9 cellular contexts compared by ENCODE assay signal in the genomic region with DNA sequence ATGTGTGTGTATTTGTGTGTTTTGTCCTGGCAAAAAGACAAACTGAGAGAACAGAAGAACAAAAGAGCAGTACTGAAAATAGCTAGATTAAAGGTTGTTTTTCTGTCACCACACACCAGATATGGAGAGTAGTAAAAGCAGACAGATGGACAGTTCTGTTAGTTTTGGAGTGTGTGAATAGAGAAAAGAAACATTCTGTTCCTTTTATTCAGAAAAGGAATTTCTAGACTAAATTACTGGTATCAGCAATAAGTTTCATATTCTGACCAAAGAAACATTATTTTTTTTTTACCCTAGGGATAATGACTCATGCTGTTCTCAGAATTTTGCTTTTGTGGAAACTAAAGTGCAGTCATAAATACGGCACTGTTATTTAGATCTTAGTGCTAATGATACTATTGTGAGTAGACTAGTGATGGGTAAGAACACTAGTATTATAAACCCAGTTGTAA.
DNase-seq lines count a peak whose midpoint lies in the region; ATAC-seq, FAIRE-seq and TF ChIP-seq lines count a peak whose summit lies in the region.
"Had no signal": no experiment of that assay in that cellular context is flagged by ENCODE, and none has a peak within 500 bp of the region (broad histone marks: within the 10 kb centered on the region; RNA-seq: fewer than 3 reads in every experiment).

No MANE protein-coding gene starts in this region.

- no peak overlapping the region for H3K27ac ChIP-seq in effector memory CD4-positive, alpha-beta T cell (ENCODE audit: insufficient read depth, low read length, poor library complexity, severe bottlenecking)

- no peaks in the 10 kb centered on the region for H3K27me3 ChIP-seq in effector memory CD4-positive, alpha-beta T cell (replicated peaks; ENCODE audit: control insufficient read depth, insufficient read depth, low read length, poor library complexity, severe bottlenecking)

- FAIRE-seq in endometrium (lab: Jason Lieb, UNC) = peak; percentile 48

- TF ChIP-seq CTCF in GM20000 (IDR thresholded peaks at IDR 0.05; ENCODE audit: extremely low read depth, missing control alignments) = no peak

- peak; percentile 17 for DNase-seq in AG08396 (ENCODE audit: low spot score)
- peak; percentile 22 for DNase-seq in GM20000 (ENCODE audit: low spot score)
- DNase-seq in smooth muscle cell of the brain vasculature (ENCODE audit: low read depth, low spot score) = peak; percentile 46
- DNase-seq in activated effector memory CD4-positive, alpha-beta T cell treated with Interleukin-2 at 50 U/mL for 16 hours = no peak
- no peak for DNase-seq in effector memory CD4-positive, alpha-beta T cell
- DNase-seq in NOMO-1 (lab: John Stamatoyannopoulos, UW; ENCODE audit: unreplicated experiment in 2 of 2) = no peak

- H3K9me3 ChIP-seq in effector memory CD4-positive, alpha-beta T cell (ENCODE audit: control insufficient read depth, low read length) = no peaks in the 10 kb centered on the region

- H3K4me3 ChIP-seq in effector memory CD4-positive, alpha-beta T cell (ENCODE audit: insufficient read depth, low read depth, low read length, poor library complexity, severe bottlenecking) = no peak overlapping the region
- H3K4me3 ChIP-seq: skin epidermis had no signal

- no peaks in the 10 kb centered on the region for H3K36me3 ChIP-seq in effector memory CD4-positive, alpha-beta T cell (ENCODE audit: control insufficient read depth, insufficient read depth, low read length)

- ATAC-seq in HG03571 (IDR thresholded peaks at IDR 0.05; ENCODE audit: unreplicated experiment) = peak; percentile 61

- H3K4me1 ChIP-seq in effector memory CD4-positive, alpha-beta T cell (ENCODE audit: control insufficient read depth, insufficient read depth, low read length, poor library complexity, severe bottlenecking) = no peaks in the 10 kb centered on the region

Comparison
In these comparisons a context has a peak if more than half of its experiments do, and no peak if none do; other contexts are left out.
1. DNase-seq: peak in AG08396 (single experiment), GM20000 (single experiment) and smooth muscle cell of the brain vasculature (single experiment); none in activated effector memory CD4-positive, alpha-beta T cell treated with Interleukin-2 at 50 U/mL for 16 hours (single experiment), effector memory CD4-positive, alpha-beta T cell (0 of 3) and NOMO-1 (0 of 2).